Comparison of ENCODE assay signal across 8 cellular contexts in genomic region chr1:10209590-10209904, GRCh38. TPM values are rescaled to one million over a fixed set of nuclear protein-coding genes. Genes with fewer than 3 reads are reported as not detected.
DNase-seq lines count a peak whose midpoint lies in the region; ATAC-seq and TF ChIP-seq lines count a peak whose summit lies in the region.

No MANE protein-coding gene starts in this region.

- WGBS in sigmoid colon, 2 donors, result 1 to 5% methylated on average over 8 of the region's 8 CpGs

- H3K4me1 ChIP-seq in sigmoid colon, result peaks cover 0 to 40% (median 35%) of the 10 kb centered on the region in 4 donors

- no peaks in the 10 kb centered on the region for H3K36me3 Mint-ChIP-seq in T-helper 17 cell (ENCODE audit: low read depth)

- DNase-seq in GM12864 (ENCODE audit: low read depth), result no peak
- no peak for DNase-seq in T-helper 17 cell
- no peak for DNase-seq in fibroblast of the aortic adventitia (ENCODE audit: low read depth)
- DNase-seq in sigmoid colon, result no peak
- DNase-seq in NOMO-1 treated with dmso at 0.1 percent for 144 hours (lab: John Stamatoyannopoulos, UW; ENCODE audit: unreplicated experiment), result no peak
- no peak for DNase-seq in SHP77 (lab: John Stamatoyannopoulos, UW)
- DNase-seq in NK-92 (lab: John Stamatoyannopoulos, UW; ENCODE audit: unreplicated experiment), result no peak

- H3K4me1 Mint-ChIP-seq in T-helper 17 cell, result peaks cover 19% of the 10 kb centered on the region

- TF ChIP-seq EP300 in sigmoid colon (IDR thresholded peaks at IDR 0.05), result peak in 1 of 4 donors; percentile 3

- TF ChIP-seq CTCF in GM12864 (IDR thresholded peaks at IDR 0.05; ENCODE audit: low read depth, low read length, missing control alignments) (no peak), fibroblast of the aortic adventitia (IDR thresholded peaks at IDR 0.05; ENCODE audit: insufficient read depth, low read length) (no peak), sigmoid colon (IDR thresholded peaks at IDR 0.05) (no peak)

- H3K4me3 Mint-ChIP-seq in T-helper 17 cell, result peak overlapping the region; percentile 94

- intact Hi-C loops in sigmoid colon (cut with DNase I), result no loop called here

- H3K27me3 ChIP-seq in sigmoid colon, result no peaks in the 10 kb centered on the region

- H3K36me3 ChIP-seq in sigmoid colon, result no peaks in the 10 kb centered on the region

- peak overlapping the region; percentile 45 for H3K27ac Mint-ChIP-seq in T-helper 17 cell

- H3K4me3 ChIP-seq in GM12864 (ENCODE audit: low read depth, low read length) (peak overlapping the region; percentile 75), fibroblast of the aortic adventitia (ENCODE audit: low read depth, low read length) (peak overlapping the region; percentile 76), sigmoid colon (peak overlapping the region; percentile 89 to 95 (median 90))

- ATAC-seq in T-helper 17 cell, result no peak
- no peak for ATAC-seq in activated CD4-positive, CD25-positive, alpha-beta regulatory T cell treated with anti-CD3 and anti-CD28 coated beads, Interleukin-2, amount 50 U/mL, for 24 hours

- TF ChIP-seq POLR2A in sigmoid colon (IDR thresholded peaks at IDR 0.05), result no peak

- H3K27ac ChIP-seq in sigmoid colon, result peak overlapping the region; percentile 99 to 100 (median 100)

- no peaks in the 10 kb centered on the region for H3K9me3 ChIP-seq in T-helper 17 cell (ENCODE audit: control insufficient read depth, low read length, poor library complexity, severe bottlenecking)
- no peaks in the 10 kb centered on the region for H3K9me3 ChIP-seq in sigmoid colon

- no peaks in the 10 kb centered on the region for H3K27me3 Mint-ChIP-seq in T-helper 17 cell

RNA-seq across cellular contexts. Expression of gene KIF1B, which starts 0.8 kb away (rescaled TPM):
- total RNA-seq in T-helper 17 cell (10 to 100 TPM; 10.9 to 13.3 TPM), fibroblast of the aortic adventitia (ENCODE audit: low replicate concordance) (34.8 and 45.5 TPM in 2 replicates), sigmoid colon (10 to 100 TPM; 46.4 to 78.4 (median 52.8) TPM)
- polyA plus RNA-seq in sigmoid colon, result 10 to 100 TPM in 1 of 3 donors, 1 to 10 TPM in 2; 4.8 to 14.5 (median 5.1) TPM
